ENCODE assay signal across 9 cellular contexts in the genomic region with DNA sequence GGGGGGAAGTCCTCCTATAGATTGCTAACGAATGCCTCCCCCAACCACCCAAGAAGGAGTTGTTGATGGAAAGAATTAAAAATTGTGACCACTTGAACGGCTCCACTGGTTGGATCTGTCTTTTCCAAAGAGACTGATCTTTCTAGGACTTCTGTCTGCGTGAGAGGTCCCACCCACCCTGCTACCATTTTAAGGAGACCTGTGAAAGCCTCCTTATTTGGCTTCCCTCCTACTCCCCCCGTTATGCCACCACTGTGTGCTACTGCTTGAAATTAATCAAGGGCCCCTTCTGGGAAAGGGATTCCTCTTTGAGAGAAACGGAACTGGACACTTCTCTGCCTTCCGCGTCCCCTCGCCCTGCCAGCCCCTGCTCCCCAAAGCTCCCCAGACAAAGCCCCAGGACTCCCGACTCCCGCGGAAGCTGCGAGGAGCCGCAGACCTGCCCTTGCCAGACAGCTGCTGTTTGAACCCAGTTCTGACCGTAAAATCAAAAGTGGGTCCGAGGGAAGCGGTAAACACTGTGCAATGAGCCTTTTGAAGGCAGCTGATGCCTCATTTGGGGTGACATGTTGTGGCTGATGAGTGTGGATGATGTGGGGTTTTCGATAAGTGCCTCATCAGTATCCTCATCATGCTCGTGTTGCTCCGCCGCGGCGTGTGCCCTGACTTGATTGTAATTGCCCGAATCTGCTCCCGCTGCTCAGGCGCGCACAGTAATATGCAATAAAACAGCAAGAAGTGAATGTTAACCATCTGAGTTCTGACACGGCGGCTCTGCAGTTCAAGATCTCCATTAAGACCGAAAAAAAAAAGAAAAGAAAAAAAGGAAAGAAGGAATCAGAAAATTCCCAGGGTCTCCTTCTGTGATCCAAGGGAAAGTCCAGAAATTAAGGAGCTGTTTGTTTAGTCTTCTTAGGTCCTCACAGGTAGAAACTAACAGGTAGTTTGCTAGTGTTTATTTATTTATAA. TPM values are rescaled to one million over a fixed set of nuclear protein-coding genes. Genes with fewer than 3 reads are reported as not detected.
DNase-seq lines count a peak whose midpoint lies in the region; ATAC-seq, FAIRE-seq and TF ChIP-seq lines count a peak whose summit lies in the region.
"Had no signal": no experiment of that assay in that cellular context is flagged by ENCODE, and none has a peak within 500 bp of the region (broad histone marks: within the 10 kb centered on the region; RNA-seq: fewer than 3 reads in every experiment).

No MANE protein-coding gene starts in this region.

- no peak overlapping the region for H3K4ac ChIP-seq in mesendoderm (ENCODE audit: low read depth, low read length)

- WGBS in mesendoderm (ENCODE audit: extremely low coverage, insufficient coverage, low lambda C conversion rate): no CpG with 5 or more reads among the region's 29 CpGs
- WGBS in thyroid gland, 2 donors: 1 to 4% methylated on average over 25 to 29 of the region's 29 CpGs

- no peaks in the 10 kb centered on the region for H3K79me1 ChIP-seq in mesendoderm (ENCODE audit: low read length)

- H3K4me3 ChIP-seq in mesendoderm (ENCODE audit: low read length): no peak overlapping the region
- peak overlapping the region; percentile 14 to 76 (median 36) for H3K4me3 ChIP-seq in thyroid gland (replicated peaks in 1 of 3)
- peak overlapping the region in 1 of 2 donors; percentile 38 for H3K4me3 ChIP-seq in vagina

- H3K36me3 Mint-ChIP-seq in activated CD4-positive, alpha-beta T cell treated with anti-CD3 and anti-CD28 coated beads for 36 hours (ENCODE audit: low read depth): no peaks in the 10 kb centered on the region

- H3K27me3 ChIP-seq in mesendoderm (ENCODE audit: insufficient read depth, low read length, poor library complexity): no peaks in the 10 kb centered on the region
- H3K27me3 ChIP-seq in thyroid gland: no peaks in the 10 kb centered on the region
- H3K27me3 ChIP-seq in vagina: no peaks in the 10 kb centered on the region

- H2BK120ac ChIP-seq in mesendoderm (ENCODE audit: low read depth, low read length): no peak overlapping the region

- no peak for FAIRE-seq in GM12892 (lab: Jason Lieb, UNC)
- FAIRE-seq: endometrium had no signal

- no peaks in the 10 kb centered on the region for H3K9me3 ChIP-seq in thyroid gland
- no peaks in the 10 kb centered on the region for H3K9me3 ChIP-seq in vagina

- H4K5ac ChIP-seq in mesendoderm (ENCODE audit: low read length): no peak overlapping the region

- H3K18ac ChIP-seq in mesendoderm (ENCODE audit: low read length): no peak overlapping the region

- H3K27ac Mint-ChIP-seq in activated CD4-positive, alpha-beta T cell treated with anti-CD3 and anti-CD28 coated beads for 36 hours: peak overlapping the region; percentile 23

- H3K56ac ChIP-seq in mesendoderm (ENCODE audit: low read length): peak overlapping the region; percentile 52

- DNase-seq in activated CD4-positive, alpha-beta T cell treated with anti-CD3 and anti-CD28 coated beads for 36 hours: peak; percentile 66
- DNase-seq in activated CD4-positive, alpha-beta T cell treated with anti-CD3 and anti-CD28 coated beads for 4 hours: no peak
- DNase-seq in astrocyte of the hippocampus (ENCODE audit: low read depth, low spot score): peak; percentile 47
- no peak for DNase-seq in mesendoderm
- DNase-seq in thyroid gland: peak; percentile 57
- DNase-seq in GM12892 (ENCODE audit: insufficient read length): no peak
- no peak for DNase-seq in vagina (ENCODE audit: extremely low spot score in 2 of 2)

- H3K36me3 ChIP-seq in mesendoderm (ENCODE audit: control insufficient read depth, insufficient read depth, low read length) (no peaks in the 10 kb centered on the region), thyroid gland (no peaks in the 10 kb centered on the region), vagina (no peaks in the 10 kb centered on the region)

- H3K4me1 ChIP-seq in mesendoderm (ENCODE audit: control insufficient read depth, low read depth, low read length) (peaks cover 4% of the 10 kb centered on the region), thyroid gland (peaks cover 24 to 55% of the 10 kb centered on the region in 2 donors), vagina (no peaks in the 10 kb centered on the region)

- H3K27ac ChIP-seq in mesendoderm (ENCODE audit: low read depth, low read length): no peak overlapping the region
- H3K27ac ChIP-seq in thyroid gland: peak overlapping the region; percentile 96 to 98 (median 97)
- H3K27ac ChIP-seq in vagina: no peak overlapping the region

- peak in 1 of 2 donors; percentile 47 for TF ChIP-seq POLR2A in thyroid gland (IDR thresholded peaks at IDR 0.05)
- TF ChIP-seq POLR2A in GM12892 (IDR thresholded peaks at IDR 0.05; ENCODE audit: low read depth, low read length): no peak
- TF ChIP-seq POLR2A in vagina (IDR thresholded peaks at IDR 0.05): no peak

- no peak overlapping the region for H3K23ac ChIP-seq in mesendoderm (ENCODE audit: low read length)

- no peak overlapping the region for H2BK15ac ChIP-seq in mesendoderm (replicated peaks; ENCODE audit: low read depth)

- intact Hi-C loops in activated CD4-positive, alpha-beta T cell treated with anti-CD3 and anti-CD28 coated beads for 36 hours (cut with DNase I, micrococcal nuclease): loop anchor here in 1 of 2 experiments (5.0 kb wide), 1 partner anchor 45 kb away; no protein-coding TSS in a partner anchor
- intact Hi-C loops in thyroid gland (cut with DNase I) (loop anchor here (5.0 kb wide), 2 partner anchors 230 to 245 kb away; no protein-coding TSS in a partner anchor), vagina (cut with DNase I) (no loop called here)

- H3K9ac ChIP-seq in mesendoderm (ENCODE audit: low read length): peak overlapping the region; percentile 4

- no peak overlapping the region for H2AK5ac ChIP-seq in mesendoderm (ENCODE audit: low read length)

- no peak overlapping the region for H4K8ac ChIP-seq in mesendoderm (ENCODE audit: low read depth, low read length)

- H3K27me3 Mint-ChIP-seq in activated CD4-positive, alpha-beta T cell treated with anti-CD3 and anti-CD28 coated beads for 36 hours: peaks cover 60% of the 10 kb centered on the region

- peaks cover 9% of the 10 kb centered on the region for H3K4me1 Mint-ChIP-seq in activated CD4-positive, alpha-beta T cell treated with anti-CD3 and anti-CD28 coated beads for 36 hours

- peak overlapping the region; percentile 61 for H3K4me3 Mint-ChIP-seq in activated CD4-positive, alpha-beta T cell treated with anti-CD3 and anti-CD28 coated beads for 36 hours

- peak; percentile 96 for ATAC-seq in activated CD4-positive, alpha-beta T cell treated with anti-CD3 and anti-CD28 coated beads for 36 hours
- no peak for ATAC-seq in GM18502 (IDR thresholded peaks at IDR 0.05; ENCODE audit: poor library complexity, unreplicated experiment)

- POLR2A ChIA-PET in activated CD4-positive, alpha-beta T cell treated with anti-CD3 and anti-CD28 coated beads for 36 hours (lab: Charles Lee): no interaction called here

- TF ChIP-seq CTCF in thyroid gland (IDR thresholded peaks at IDR 0.05) (no peak), vagina (IDR thresholded peaks at IDR 0.05) (no peak)

- no peaks in the 10 kb centered on the region for H3K9me3 Mint-ChIP-seq in activated CD4-positive, alpha-beta T cell treated with anti-CD3 and anti-CD28 coated beads for 36 hours (ENCODE audit: low read depth)

- peak overlapping the region; percentile 63 for H3K4me2 ChIP-seq in mesendoderm (ENCODE audit: low read length)

- CTCF ChIA-PET in activated CD4-positive, alpha-beta T cell treated with anti-CD3 and anti-CD28 coated beads for 36 hours (lab: Charles Lee): interaction anchor here (0.5 kb wide), 1 partner anchor 392 kb away, joined by 3 read pairs; no protein-coding TSS in a partner anchor

- H2BK5ac ChIP-seq in mesendoderm (ENCODE audit: low read length): no peak overlapping the region

- no peaks in the 10 kb centered on the region for H3K79me2 ChIP-seq in mesendoderm (ENCODE audit: control insufficient read depth, insufficient read depth, low read length)

RNA-seq across cellular contexts. Expression of gene MBIP, which starts 48.2 kb away (rescaled TPM):
- total RNA-seq in activated CD4-positive, alpha-beta T cell treated with anti-CD3 and anti-CD28 coated beads for 36 hours: 10 to 100 TPM; 32.8 to 33.0 TPM
- polyA plus RNA-seq in mesendoderm (2013, experiment 1 of 2): 27.2 TPM
- 28.7 TPM for polyA plus RNA-seq in mesendoderm (2013, experiment 2 of 2)
- total RNA-seq in thyroid gland (100 to 1,000 TPM in 1 of 4 donors, 10 to 100 TPM in 3; 80.5 to 163 (median 87.3) TPM), vagina (8.3 TPM)
- 27.7 TPM for polyA plus RNA-seq in GM12892 (2012; ENCODE audit: missing spikeins)

Comparison
In these comparisons a context has a peak if more than half of its experiments do, and no peak if none do; other contexts are left out.
1. DNase-seq: peak in activated CD4-positive, alpha-beta T cell treated with anti-CD3 and anti-CD28 coated beads for 36 hours (single experiment), astrocyte of the hippocampus (single experiment) and thyroid gland (2 of 2); none in activated CD4-positive, alpha-beta T cell treated with anti-CD3 and anti-CD28 coated beads for 4 hours (0 of 2), mesendoderm (single experiment), GM12892 (single experiment) and vagina (0 of 2).
2. H3K27ac ChIP-seq: peak in thyroid gland (3 of 3); none in mesendoderm (single experiment) and vagina (single experiment).